In the genomic region with DNA sequence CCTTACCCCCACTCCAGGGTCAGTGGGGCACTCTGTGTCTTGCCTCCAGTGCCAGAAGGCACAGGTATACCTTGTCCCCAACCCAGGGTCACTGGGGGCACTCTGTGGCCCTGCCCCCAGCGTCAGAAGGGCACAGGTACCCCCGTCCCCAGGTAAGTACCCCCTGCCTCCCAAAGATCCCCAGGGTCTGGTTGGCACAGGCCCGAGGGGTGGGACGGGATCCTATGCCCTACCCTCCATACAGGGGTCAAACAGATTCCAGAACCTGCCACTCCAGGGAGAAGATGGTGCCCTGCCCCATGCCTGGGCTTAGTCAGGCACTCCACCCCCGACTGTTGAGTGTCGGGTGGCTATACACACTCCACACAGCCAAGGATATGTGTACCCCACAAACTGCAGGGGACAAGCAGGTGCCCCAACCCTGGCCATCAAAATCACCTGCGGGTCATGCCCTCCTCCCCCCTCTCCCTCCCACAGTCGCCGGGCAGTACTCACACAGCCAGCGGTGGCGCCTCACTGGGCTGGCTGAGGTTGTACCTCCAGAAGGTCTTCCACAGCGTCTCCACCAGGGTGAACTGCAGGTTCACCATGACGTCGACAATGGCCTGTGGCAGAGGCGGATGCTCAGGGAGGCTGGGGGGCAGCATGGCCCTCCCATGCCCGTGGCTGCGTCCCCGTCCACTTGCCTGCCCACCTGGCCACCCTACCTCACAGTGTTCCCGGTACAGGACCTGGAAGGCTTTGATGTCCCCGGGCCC, we compare ENCODE assay signal across 25 cellular contexts. TPM values are rescaled to one million over a fixed set of nuclear protein-coding genes. Genes with fewer than 3 reads are reported as not detected.
"Had no signal": no experiment of that assay in that cellular context is flagged by ENCODE, and none has a peak within 500 bp of the region (broad histone marks: within the 10 kb centered on the region; RNA-seq: fewer than 3 reads in every experiment).

No MANE protein-coding gene starts in this region.

- DNase-seq: effector memory CD8-positive, alpha-beta T cell; mesenchymal stem cell; midbrain; naive thymus-derived CD4-positive, alpha-beta T cell; nucleus accumbens; ovary; posterior cingulate gyrus; psoas muscle; sigmoid colon; stimulated activated CD4-positive, alpha-beta T cell treated with anti-CD3 and anti-CD28 coated beads, Interleukin-2, amount 100 ng/mL, for 24 hours; stimulated activated CD4-positive, alpha-beta T cell treated with anti-CD3 and anti-CD28 coated beads, Interleukin-4, amount 100 ng/mL, for 24 hours; stimulated activated naive CD4-positive, alpha-beta T cell treated with Interleukin-2 at 50 U/mL for 16 hours; transverse colon; upper lobe of right lung; uterus had no signal

- H3K27me3 ChIP-seq: left lung, ovary, sigmoid colon, suprapubic skin, transverse colon, upper lobe of right lung, uterus had no signal

- H3K4me1 ChIP-seq: left lung, psoas muscle, suprapubic skin, transverse colon, upper lobe of right lung had no signal

- FAIRE-seq: colon, frontal cortex, keratinocyte had no signal

- ATAC-seq: effector memory CD8-positive, alpha-beta T cell; left lung; naive thymus-derived CD4-positive, alpha-beta T cell; psoas muscle; right cardiac atrium; stimulated activated effector memory CD8-positive, alpha-beta T cell treated with anti-CD3 and anti-CD28 coated beads, Interleukin-12 subunit alpha, Interleukin-12 subunit beta, amount 100 ng/mL, for 72 hours; upper lobe of right lung had no signal

- H2AFZ ChIP-seq: neural progenitor cell had no signal

- H3K27ac ChIP-seq: left lung, neural progenitor cell, ovary, psoas muscle, sigmoid colon, suprapubic skin, transverse colon, upper lobe of right lung, uterus had no signal

- H3K9me3 ChIP-seq: left lung, ovary, psoas muscle, sigmoid colon, suprapubic skin, transverse colon, upper lobe of right lung, uterus had no signal

- H3K36me3 ChIP-seq: neural progenitor cell, ovary, uterus had no signal

- H3K4me3 ChIP-seq: left lung, neural progenitor cell, ovary, psoas muscle, sigmoid colon, suprapubic skin, transverse colon, upper lobe of right lung, uterus had no signal

- H3K4me2 ChIP-seq: neural progenitor cell had no signal

- H3K9ac ChIP-seq: neural progenitor cell had no signal

RNA-seq across cellular contexts. Expression of a gene that starts 27.9 kb away (rescaled TPM):
- total RNA-seq: lung microvascular endothelial cell, sigmoid colon, skeletal muscle tissue had no signal
